39 cellular contexts compared by ENCODE assay signal in genomic region chr18:72984290-72984689, GRCh38.
"Had no signal": no experiment of that assay in that cellular context is flagged by ENCODE, and none has a peak within 500 bp of the region (broad histone marks: within the 10 kb centered on the region; RNA-seq: fewer than 3 reads in every experiment).

No MANE protein-coding gene starts in this region.

- ATAC-seq: activated naive CD4-positive, alpha-beta T cell treated with anti-CD3 and anti-CD28 coated beads, Interleukin-2, amount 50 U/mL, for 72 hours; activated naive CD8-positive, alpha-beta T cell treated with anti-CD3 and anti-CD28 coated beads, Interleukin-2, amount 50 U/mL, for 24 hours; activated T-cell treated with anti-CD3 and anti-CD28 coated beads, Interleukin-2, amount 50 U/mL, for 4 hours; activated T-cell treated with anti-CD3 and anti-CD28 coated beads, Interleukin-2, amount 50 U/mL, for 72 hours; activated T-helper 17 cell treated with anti-CD3 and anti-CD28 coated beads, Interleukin-2, amount 50 U/mL, for 72 hours; body of pancreas had no signal

- H3K27me3 ChIP-seq: adrenal gland, ascending aorta, body of pancreas, brain microvascular endothelial cell, breast epithelium, cardiac muscle cell had no signal

- FAIRE-seq: astrocyte had no signal

- H3K9me3 ChIP-seq: adrenal gland, body of pancreas had no signal

- H3K4me3 ChIP-seq: adrenal gland, ascending aorta, body of pancreas, breast epithelium, cardiac muscle cell had no signal

- H3K36me3 ChIP-seq: adrenal gland, ascending aorta, brain microvascular endothelial cell, breast epithelium, cardiac muscle cell had no signal

- H3K27ac Mint-ChIP-seq: activated naive CD4-positive, alpha-beta T cell treated with anti-CD3 and anti-CD28 coated beads for 36 hours; activated naive CD4-positive, alpha-beta T cell treated with anti-CD3 and anti-CD28 coated beads, Interleukin-2, amount 10 ng/mL, durations not matched to agents 7 days and 5 days; activated naive CD4-positive, alpha-beta T cell treated with anti-CD3 and anti-CD28 coated beads, Interleukin-2, amount 50 U/mL, for 24 hours; activated naive CD4-positive, alpha-beta T cell treated with anti-CD3 and anti-CD28 coated beads, Interleukin-2, amount 50 U/mL, for 72 hours; activated naive CD8-positive, alpha-beta T cell; activated naive CD8-positive, alpha-beta T cell treated with anti-CD3 and anti-CD28 coated beads for 36 hours; activated naive CD8-positive, alpha-beta T cell treated with anti-CD3 and anti-CD28 coated beads, Interleukin-2, amount 10 ng/mL, durations not matched to agents 7 days and 5 days; activated naive CD8-positive, alpha-beta T cell treated with anti-CD3 and anti-CD28 coated beads, Interleukin-2, amount 50 U/mL, for 24 hours; activated T-cell treated with anti-CD3 and anti-CD28 coated beads, Interleukin-2, amount 50 U/mL, for 24 hours; activated T-cell treated with anti-CD3 and anti-CD28 coated beads, Interleukin-2, amount 50 U/mL, for 72 hours; activated T-helper 1 cell treated with anti-CD3 and anti-CD28 coated beads, Interleukin-12 subunit alpha, Interleukin-12 subunit beta, Interleukin-2, Interleukin-4 antibody, amounts not matched to agents 30 ng/mL and 10 ng/mL and 1 ng/mL, durations not matched to agents 14 hours and 24 hours and 36 hours; activated T-helper 17 cell treated with anti-CD3 and anti-CD28 coated beads, Interleukin-2, amount 50 U/mL, for 72 hours; activated T-helper 2 cell treated with anti-CD3 and anti-CD28 coated beads, Interferon-gamma antibody, Interleukin-2, Interleukin-4, amounts not matched to agents 10 μg/mL and 5 μg/mL and 100 μg/mL, durations not matched to agents 14 hours and 24 hours and 36 hours; brain had no signal

- H3K27ac ChIP-seq: adrenal gland, ascending aorta, body of pancreas, brain microvascular endothelial cell, breast epithelium, cardiac muscle cell had no signal

- H3K4me3 Mint-ChIP-seq: activated naive CD4-positive, alpha-beta T cell treated with anti-CD3 and anti-CD28 coated beads for 36 hours; activated naive CD4-positive, alpha-beta T cell treated with anti-CD3 and anti-CD28 coated beads, Interleukin-2, amount 10 ng/mL, durations not matched to agents 7 days and 5 days; activated naive CD4-positive, alpha-beta T cell treated with anti-CD3 and anti-CD28 coated beads, Interleukin-2, amount 50 U/mL, for 24 hours; activated naive CD8-positive, alpha-beta T cell; activated naive CD8-positive, alpha-beta T cell treated with anti-CD3 and anti-CD28 coated beads for 36 hours; activated naive CD8-positive, alpha-beta T cell treated with anti-CD3 and anti-CD28 coated beads, Interleukin-2, amount 10 ng/mL, durations not matched to agents 7 days and 5 days; activated naive CD8-positive, alpha-beta T cell treated with anti-CD3 and anti-CD28 coated beads, Interleukin-2, amount 50 U/mL, for 24 hours; activated T-cell treated with anti-CD3 and anti-CD28 coated beads, Interleukin-2, amount 50 U/mL, for 24 hours; activated T-cell treated with anti-CD3 and anti-CD28 coated beads, Interleukin-2, amount 50 U/mL, for 4 hours; activated T-cell treated with anti-CD3 and anti-CD28 coated beads, Interleukin-2, amount 50 U/mL, for 72 hours; activated T-helper 1 cell treated with anti-CD3 and anti-CD28 coated beads, Interleukin-12 subunit alpha, Interleukin-12 subunit beta, Interleukin-2, Interleukin-4 antibody, amounts not matched to agents 30 ng/mL and 10 ng/mL and 1 ng/mL, durations not matched to agents 14 hours and 24 hours and 36 hours; activated T-helper 17 cell treated with anti-CD3 and anti-CD28 coated beads, Interleukin-2, amount 50 U/mL, for 72 hours; brain; central memory CD8-positive, alpha-beta T cell had no signal

- H3K4me1 ChIP-seq: adrenal gland, ascending aorta, body of pancreas, breast epithelium had no signal

- H3K27me3 Mint-ChIP-seq: activated naive CD4-positive, alpha-beta T cell treated with anti-CD3 and anti-CD28 coated beads, Interleukin-2, amount 10 ng/mL, durations not matched to agents 7 days and 5 days; activated naive CD4-positive, alpha-beta T cell treated with anti-CD3 and anti-CD28 coated beads, Interleukin-2, amount 50 U/mL, for 24 hours; activated naive CD8-positive, alpha-beta T cell; activated naive CD8-positive, alpha-beta T cell treated with anti-CD3 and anti-CD28 coated beads for 36 hours; activated naive CD8-positive, alpha-beta T cell treated with anti-CD3 and anti-CD28 coated beads, Interleukin-2, amount 10 ng/mL, durations not matched to agents 7 days and 5 days; activated naive CD8-positive, alpha-beta T cell treated with anti-CD3 and anti-CD28 coated beads, Interleukin-2, amount 50 U/mL, for 24 hours; activated T-cell treated with anti-CD3 and anti-CD28 coated beads, Interleukin-2, amount 50 U/mL, for 24 hours; activated T-helper 17 cell treated with anti-CD3 and anti-CD28 coated beads, Interleukin-2, amount 50 U/mL, for 72 hours; brain; central memory CD8-positive, alpha-beta T cell had no signal

- DNase-seq: activated effector memory CD4-positive, alpha-beta T cell treated with anti-CD3 and anti-CD28 coated beads, Interleukin-2, amount 50 U/mL, for 16 hours; activated effector memory CD4-positive, alpha-beta T cell treated with Interleukin-2 at 50 U/mL for 16 hours; activated gamma-delta T cell; activated gamma-delta T cell treated with Interleukin-2 at 50 U/mL for 16 hours; activated naive CD4-positive, alpha-beta T cell; activated naive CD4-positive, alpha-beta T cell treated with anti-CD3 and anti-CD28 coated beads for 36 hours; activated naive CD4-positive, alpha-beta T cell treated with anti-CD3 and anti-CD28 coated beads, Interleukin-2, amount 10 ng/mL, durations not matched to agents 7 days and 5 days; activated naive CD4-positive, alpha-beta T cell treated with anti-CD3 and anti-CD28 coated beads, Interleukin-2, amount 50 U/mL, for 16 hours; activated naive CD4-positive, alpha-beta T cell treated with Interleukin-2 at 50 U/mL for 16 hours; activated naive CD8-positive, alpha-beta T cell treated with anti-CD3 and anti-CD28 coated beads for 36 hours; activated naive CD8-positive, alpha-beta T cell treated with anti-CD3 and anti-CD28 coated beads, Interleukin-2, amount 10 ng/mL, durations not matched to agents 7 days and 5 days; activated naive CD8-positive, alpha-beta T cell treated with anti-CD3 and anti-CD28 coated beads, Interleukin-2, amount 50 U/mL, for 24 hours; activated T-cell treated with anti-CD3 and anti-CD28 coated beads, Interleukin-2, amount 50 U/mL, for 1 hour; activated T-cell treated with anti-CD3 and anti-CD28 coated beads, Interleukin-2, amount 50 U/mL, for 24 hours; activated T-cell treated with anti-CD3 and anti-CD28 coated beads, Interleukin-2, amount 50 U/mL, for 4 hours; activated T-cell treated with anti-CD3 and anti-CD28 coated beads, Interleukin-2, amount 50 U/mL, for 48 hours; activated T-cell treated with anti-CD3 and anti-CD28 coated beads, Interleukin-2, amount 50 U/mL, for 72 hours; adrenal gland; amniotic stem cell; amygdala; anterior cingulate cortex; aorta; body of pancreas; brain microvascular endothelial cell; caudate nucleus; central memory CD4-positive, alpha-beta T cell; cerebellar nuclear complex had no signal

- H3K9me3 Mint-ChIP-seq: activated naive CD4-positive, alpha-beta T cell treated with anti-CD3 and anti-CD28 coated beads, Interleukin-2, amount 50 U/mL, for 24 hours; activated T-helper 1 cell treated with anti-CD3 and anti-CD28 coated beads, Interleukin-12 subunit alpha, Interleukin-12 subunit beta, Interleukin-2, Interleukin-4 antibody, amounts not matched to agents 30 ng/mL and 10 ng/mL and 1 ng/mL, durations not matched to agents 14 hours and 24 hours and 36 hours had no signal

- H3K36me3 Mint-ChIP-seq: activated naive CD4-positive, alpha-beta T cell treated with anti-CD3 and anti-CD28 coated beads, Interleukin-2, amount 10 ng/mL, durations not matched to agents 7 days and 5 days; activated naive CD4-positive, alpha-beta T cell treated with anti-CD3 and anti-CD28 coated beads, Interleukin-2, amount 50 U/mL, for 24 hours; activated naive CD4-positive, alpha-beta T cell treated with anti-CD3 and anti-CD28 coated beads, Interleukin-2, amount 50 U/mL, for 72 hours; activated naive CD8-positive, alpha-beta T cell; activated naive CD8-positive, alpha-beta T cell treated with anti-CD3 and anti-CD28 coated beads for 36 hours; activated naive CD8-positive, alpha-beta T cell treated with anti-CD3 and anti-CD28 coated beads, Interleukin-2, amount 10 ng/mL, durations not matched to agents 7 days and 5 days; brain had no signal

- H3K4me1 Mint-ChIP-seq: activated naive CD4-positive, alpha-beta T cell treated with anti-CD3 and anti-CD28 coated beads, Interleukin-2, amount 10 ng/mL, durations not matched to agents 7 days and 5 days; activated naive CD4-positive, alpha-beta T cell treated with anti-CD3 and anti-CD28 coated beads, Interleukin-2, amount 50 U/mL, for 24 hours; activated naive CD8-positive, alpha-beta T cell treated with anti-CD3 and anti-CD28 coated beads for 36 hours; activated naive CD8-positive, alpha-beta T cell treated with anti-CD3 and anti-CD28 coated beads, Interleukin-2, amount 10 ng/mL, durations not matched to agents 7 days and 5 days; activated naive CD8-positive, alpha-beta T cell treated with anti-CD3 and anti-CD28 coated beads, Interleukin-2, amount 50 U/mL, for 24 hours; activated T-helper 17 cell treated with anti-CD3 and anti-CD28 coated beads, Interleukin-2, amount 50 U/mL, for 72 hours; brain; central memory CD8-positive, alpha-beta T cell had no signal
